Comparison of ENCODE assay signal across 18 cellular contexts in the genomic region with DNA sequence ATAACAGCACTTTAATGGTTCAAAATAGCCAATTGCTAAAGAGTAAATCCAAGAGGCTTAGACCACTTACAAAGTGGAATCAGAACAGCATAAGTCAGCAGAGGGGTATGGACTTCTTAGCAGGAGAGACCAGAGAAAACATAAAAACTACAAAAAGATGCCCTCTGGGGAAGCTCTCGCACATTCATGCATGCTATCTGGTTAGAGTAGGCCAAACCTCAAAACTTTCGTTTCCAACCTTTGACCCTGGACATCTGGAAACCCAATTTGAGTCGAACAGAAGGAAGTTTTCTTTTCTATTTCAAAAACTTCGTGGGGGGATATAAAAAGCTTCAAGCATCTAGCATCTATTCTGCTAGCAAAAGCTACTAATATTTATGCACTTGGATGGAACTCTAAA.
A peak's percentile ranks its signal among the peaks of the same experiment; 100 is the strongest.
DNase-seq lines count a peak whose midpoint lies in the region; ATAC-seq and TF ChIP-seq lines count a peak whose summit lies in the region.
"Had no signal": no experiment of that assay in that cellular context is flagged by ENCODE, and none has a peak within 500 bp of the region (broad histone marks: within the 10 kb centered on the region; RNA-seq: fewer than 3 reads in every experiment).

No MANE protein-coding gene starts in this region.

- H3K4me3 ChIP-seq in MG63 (no peak overlapping the region), fibroblast of lung (replicated peaks in 1 of 4; ENCODE audit: control extremely low read depth in 1 of 4, insufficient read depth in 1 of 4, low read depth in 3 of 4, low read length in 4 of 4) (no peak overlapping the region)
- H3K4me3 ChIP-seq: adrenal gland had no signal

- no peak overlapping the region for H3K27ac Mint-ChIP-seq in CD4-positive, alpha-beta T cell
- H3K27ac Mint-ChIP-seq in stimulated activated naive CD8-positive, alpha-beta T cell treated with anti-CD3 and anti-CD28 coated beads, Interleukin-15, amount 100 ng/mL, for 72 hours = no peak overlapping the region
- H3K27ac Mint-ChIP-seq: activated CD8-positive, alpha-beta T cell treated with anti-CD3 and anti-CD28 coated beads for 36 hours; activated T-helper 1 cell treated with anti-CD3 and anti-CD28 coated beads, Interleukin-12 subunit alpha, Interleukin-12 subunit beta, Interleukin-2, Interleukin-4 antibody, amounts not matched to agents 30 ng/mL and 10 ng/mL and 1 ng/mL, durations not matched to agents 14 hours and 24 hours and 36 hours had no signal

- peak; percentile 59 for ATAC-seq in GM19324 (IDR thresholded peaks at IDR 0.05; ENCODE audit: low FRiP score, unreplicated experiment)
- ATAC-seq in CD4-positive, alpha-beta T cell (ENCODE audit: poor library complexity) = no peak
- no peak for ATAC-seq in stimulated activated naive CD8-positive, alpha-beta T cell treated with anti-CD3 and anti-CD28 coated beads, Interleukin-15, amount 100 ng/mL, for 72 hours
- ATAC-seq: activated CD8-positive, alpha-beta T cell treated with anti-CD3 and anti-CD28 coated beads for 36 hours; SK-N-SH treated with all-trans-retinoic acid at 6 μM for 48 hours had no signal

- intact Hi-C loops in CD4-positive, alpha-beta T cell (cut with DNase I, micrococcal nuclease) = no loop called here
- intact Hi-C loops in posterior vena cava (cut with DNase I) = no loop called here

- no peak overlapping the region for H3K4me3 Mint-ChIP-seq in CD4-positive, alpha-beta T cell
- no peak overlapping the region for H3K4me3 Mint-ChIP-seq in stimulated activated naive CD8-positive, alpha-beta T cell treated with anti-CD3 and anti-CD28 coated beads, Interleukin-15, amount 100 ng/mL, for 72 hours
- H3K4me3 Mint-ChIP-seq: activated CD8-positive, alpha-beta T cell treated with anti-CD3 and anti-CD28 coated beads for 36 hours; activated T-helper 1 cell treated with anti-CD3 and anti-CD28 coated beads, Interleukin-12 subunit alpha, Interleukin-12 subunit beta, Interleukin-2, Interleukin-4 antibody, amounts not matched to agents 30 ng/mL and 10 ng/mL and 1 ng/mL, durations not matched to agents 14 hours and 24 hours and 36 hours had no signal

- H3K27me3 ChIP-seq in MG63 (no peaks in the 10 kb centered on the region), fibroblast of lung (ENCODE audit: control insufficient read depth, insufficient read depth, low read length) (no peaks in the 10 kb centered on the region)
- no peaks in the 10 kb centered on the region for H3K27me3 ChIP-seq in CD4-positive, alpha-beta T cell (ENCODE audit: control insufficient read depth, insufficient read depth, low read length)
- H3K27me3 ChIP-seq: adrenal gland had no signal

- peaks cover 3% of the 10 kb centered on the region for H3K4me1 ChIP-seq in fibroblast of lung (ENCODE audit: control insufficient read depth, extremely low read depth, insufficient read depth, low read length)
- H3K4me1 ChIP-seq: adrenal gland had no signal

- H3K27ac ChIP-seq in fibroblast of lung (ENCODE audit: insufficient read depth, low read length) = no peak overlapping the region
- no peak overlapping the region for H3K27ac ChIP-seq in CD4-positive, alpha-beta T cell (ENCODE audit: low read depth, low read length)
- H3K27ac ChIP-seq: adrenal gland, C4-2B had no signal

- no peaks in the 10 kb centered on the region for H3K36me3 ChIP-seq in MG63
- no peaks in the 10 kb centered on the region for H3K36me3 ChIP-seq in fibroblast of lung (ENCODE audit: control insufficient read depth, insufficient read depth, low read length)
- H3K36me3 ChIP-seq: adrenal gland had no signal

- CTCF ChIA-PET in CD4-positive, alpha-beta T cell (lab: Charles Lee) = no interaction called here

- no peak for TF ChIP-seq CTCF in fibroblast of lung (conservative IDR thresholded peaks at IDR 0.05 in 1 of 2, IDR thresholded peaks at IDR 0.05 in 1 of 2; ENCODE audit: low read depth in 1 of 2, low read length in 2 of 2)
- no peak for TF ChIP-seq CTCF in CD4-positive, alpha-beta T cell (IDR thresholded peaks at IDR 0.05)

- H3K27me3 Mint-ChIP-seq in CD4-positive, alpha-beta T cell = no peaks in the 10 kb centered on the region
- H3K27me3 Mint-ChIP-seq in stimulated activated naive CD8-positive, alpha-beta T cell treated with anti-CD3 and anti-CD28 coated beads, Interleukin-15, amount 100 ng/mL, for 72 hours = no peaks in the 10 kb centered on the region
- H3K27me3 Mint-ChIP-seq: activated CD8-positive, alpha-beta T cell treated with anti-CD3 and anti-CD28 coated beads for 36 hours had no signal

- DNase-seq in MG63 (peak; percentile 32), fibroblast of lung (ENCODE audit: low read depth in 2 of 2) (peak in 1 of 2 donors; percentile 41), stromal cell of bone marrow (ENCODE audit: low read depth) (peak; percentile 36), NCI-H1092 (lab: John Stamatoyannopoulos, UW) (no peak), posterior vena cava (ENCODE audit: low spot score) (no peak)
- no peak for DNase-seq in CD4-positive, alpha-beta T cell
- no peak for DNase-seq in stimulated activated naive CD8-positive, alpha-beta T cell treated with anti-CD3 and anti-CD28 coated beads, Interleukin-15, amount 100 ng/mL, for 72 hours
- DNase-seq: activated CD8-positive, alpha-beta T cell treated with anti-CD3 and anti-CD28 coated beads for 36 hours; adrenal gland; DMS53; NCI-H1105 treated with DMSO at 0.1 percent for 48 hours; NCI-H2227 treated with DMSO at 0.1 percent for 48 hours; posterior cingulate gyrus; stimulated activated CD4-positive, alpha-beta T cell treated with anti-CD3 and anti-CD28 coated beads, Interleukin-15, amount 100 ng/mL, for 24 hours had no signal

- H3K4me2 ChIP-seq in fibroblast of lung (ENCODE audit: extremely low read depth, insufficient read depth, low read length) = peak overlapping the region; percentile 46

- no peak overlapping the region for H2AFZ ChIP-seq in fibroblast of lung (ENCODE audit: low read length)

- H3K4me1 Mint-ChIP-seq in CD4-positive, alpha-beta T cell (ENCODE audit: low read depth) = no peaks in the 10 kb centered on the region
- H3K4me1 Mint-ChIP-seq in stimulated activated naive CD8-positive, alpha-beta T cell treated with anti-CD3 and anti-CD28 coated beads, Interleukin-15, amount 100 ng/mL, for 72 hours = no peaks in the 10 kb centered on the region

- no peaks in the 10 kb centered on the region for H3K9me3 ChIP-seq in MG63
- H3K9me3 ChIP-seq in fibroblast of lung (ENCODE audit: control insufficient read depth, insufficient read depth, low read depth, low read length) = no peaks in the 10 kb centered on the region
- H3K9me3 ChIP-seq in CD4-positive, alpha-beta T cell (ENCODE audit: control insufficient read depth, low read length) = no peaks in the 10 kb centered on the region
- H3K9me3 ChIP-seq: adrenal gland had no signal

- no peaks in the 10 kb centered on the region for H3K36me3 Mint-ChIP-seq in CD4-positive, alpha-beta T cell (ENCODE audit: low read depth)

- H4K20me1 ChIP-seq in fibroblast of lung (ENCODE audit: control insufficient read depth, extremely low read depth, insufficient read depth, low read length) = no peaks in the 10 kb centered on the region

- POLR2A ChIA-PET in CD4-positive, alpha-beta T cell (lab: Charles Lee) = no interaction called here

- no peaks in the 10 kb centered on the region for H3K9me3 Mint-ChIP-seq in CD4-positive, alpha-beta T cell
- no peaks in the 10 kb centered on the region for H3K9me3 Mint-ChIP-seq in stimulated activated naive CD8-positive, alpha-beta T cell treated with anti-CD3 and anti-CD28 coated beads, Interleukin-15, amount 100 ng/mL, for 72 hours
- H3K9me3 Mint-ChIP-seq: activated CD8-positive, alpha-beta T cell treated with anti-CD3 and anti-CD28 coated beads for 36 hours; activated T-helper 1 cell treated with anti-CD3 and anti-CD28 coated beads, Interleukin-12 subunit alpha, Interleukin-12 subunit beta, Interleukin-2, Interleukin-4 antibody, amounts not matched to agents 30 ng/mL and 10 ng/mL and 1 ng/mL, durations not matched to agents 14 hours and 24 hours and 36 hours had no signal

- H3K9ac ChIP-seq in fibroblast of lung (ENCODE audit: insufficient read depth, low read length) = no peak overlapping the region

- no peaks in the 10 kb centered on the region for H3K79me2 ChIP-seq in fibroblast of lung (ENCODE audit: control insufficient read depth, insufficient read depth, low read length)

Comparison
In these comparisons a context has a peak if more than half of its experiments do, and no peak if none do; other contexts are left out.
1. DNase-seq: peak in MG63 (single experiment) and stromal cell of bone marrow (single experiment); none in CD4-positive, alpha-beta T cell (0 of 10), NCI-H1092 (single experiment), posterior vena cava (single experiment) and stimulated activated naive CD8-positive, alpha-beta T cell treated with anti-CD3 and anti-CD28 coated beads, Interleukin-15, amount 100 ng/mL, for 72 hours (0 of 2).